9 cellular contexts compared by ENCODE assay signal in genomic region chr17:79789943-79790804, GRCh38. TPM values are rescaled to one million over a fixed set of nuclear protein-coding genes. Genes with fewer than 3 reads are reported as not detected.
DNase-seq lines count a peak whose midpoint lies in the region; ATAC-seq, FAIRE-seq and TF ChIP-seq lines count a peak whose summit lies in the region.
"Had no signal": no experiment of that assay in that cellular context is flagged by ENCODE, and none has a peak within 500 bp of the region (broad histone marks: within the 10 kb centered on the region; RNA-seq: fewer than 3 reads in every experiment).

No MANE protein-coding gene starts in this region.

- 3% methylated on average over 66 of the region's 74 CpGs for WGBS in prostate gland

- intact Hi-C loops in head of caudate nucleus (cut with DNase I) = loop anchor here (5.0 kb wide), 1 partner anchor 202 kb away; no protein-coding TSS in a partner anchor
- intact Hi-C loops in prostate gland (cut with DNase I) = no loop called here

- H3K4me3 Mint-ChIP-seq in T-helper 17 cell = peak overlapping the region; percentile 64

- H3K27me3 Mint-ChIP-seq in T-helper 17 cell = peaks cover 42% of the 10 kb centered on the region

- no peaks in the 10 kb centered on the region for H3K36me3 Mint-ChIP-seq in T-helper 17 cell (ENCODE audit: low read depth)

- peak; percentile 87 for DNase-seq in AG08396 (ENCODE audit: low spot score)
- DNase-seq in GM12892 (ENCODE audit: insufficient read length) = peak; percentile 91
- no peak for DNase-seq in T-helper 17 cell
- peak in 29 of 42 donors; percentile 35 to 85 (median 61) for DNase-seq in head of caudate nucleus
- DNase-seq in prostate gland (ENCODE audit: low spot score) = no peak
- no peak for DNase-seq in DMS79 treated with DMSO at 0.1 percent for 48 hours (lab: John Stamatoyannopoulos, UW)
- DNase-seq in NCI-H187 treated with DMSO at 0.1 percent for 48 hours (lab: John Stamatoyannopoulos, UW) = no peak

- no peak overlapping the region for H3K27ac ChIP-seq in prostate gland

- peaks cover 29% of the 10 kb centered on the region for H3K27me3 ChIP-seq in prostate gland (replicated peaks; ENCODE audit: insufficient read depth)

- H3K4me3 ChIP-seq in prostate gland = no peak overlapping the region

- no peaks in the 10 kb centered on the region for H3K36me3 ChIP-seq in prostate gland

- no peak for TF ChIP-seq POLR2A in GM12892 (IDR thresholded peaks at IDR 0.05; ENCODE audit: low read depth, low read length)
- TF ChIP-seq POLR2A in prostate gland (IDR thresholded peaks at IDR 0.05) = no peak

- TF ChIP-seq CTCF in prostate gland (IDR thresholded peaks at IDR 0.05) = peak; percentile 51 to 77 (median 68)

- H3K4me1 Mint-ChIP-seq in T-helper 17 cell = peaks cover 3% of the 10 kb centered on the region

- no peak overlapping the region for H3K27ac Mint-ChIP-seq in T-helper 17 cell

- ATAC-seq in T-helper 17 cell (peak; percentile 27), HG03039 (IDR thresholded peaks at IDR 0.05; ENCODE audit: unreplicated experiment) (no peak)

- H3K9me3 ChIP-seq in T-helper 17 cell (ENCODE audit: control insufficient read depth, low read length, poor library complexity, severe bottlenecking) (no peaks in the 10 kb centered on the region), prostate gland (no peaks in the 10 kb centered on the region)

- no peaks in the 10 kb centered on the region for H3K4me1 ChIP-seq in prostate gland (replicated peaks)

- FAIRE-seq in GM12892 (lab: Jason Lieb, UNC) = no peak

RNA-seq across cellular contexts. Expression of gene CBX8, which starts 6.7 kb away (rescaled TPM):
- polyA plus RNA-seq in GM12892 (2012; ENCODE audit: missing spikeins) = 1.6 TPM
- total RNA-seq in T-helper 17 cell = 1 to 10 TPM; 2.5 to 3.6 TPM
- total RNA-seq in prostate gland = 1 to 10 TPM; 4.7 to 4.8 TPM

RNA-seq across cellular contexts. Expression of gene CBX2, which starts 12.2 kb away (rescaled TPM):
- polyA plus RNA-seq in GM12892 (2012; ENCODE audit: missing spikeins) = 1.4 TPM
- total RNA-seq in T-helper 17 cell = under 1 TPM in 1 of 2 donors, not detected in 1; 0.18 TPM
- total RNA-seq in prostate gland = 10 to 100 TPM in 1 of 2 donors, 1 to 10 TPM in 1; 2.0 to 17.0 TPM

RNA-seq across cellular contexts. Expression of gene CBX4, which starts 49.1 kb away (rescaled TPM):
- polyA plus RNA-seq in GM12892 (2012; ENCODE audit: missing spikeins) = 4.1 TPM
- 100 to 1,000 TPM; 103 to 110 TPM for total RNA-seq in T-helper 17 cell
- 10 to 100 TPM; 28.0 to 28.5 TPM for total RNA-seq in prostate gland

RNA-seq across cellular contexts. Expression of gene ENPP7, which starts 59.4 kb away (rescaled TPM):
- polyA plus RNA-seq in GM12892 (2012; ENCODE audit: missing spikeins) = 0.13 TPM
- total RNA-seq in T-helper 17 cell = not detected
- total RNA-seq in prostate gland = not detected
- total RNA-seq: temporal lobe had no signal

Comparison
In these comparisons a context has a peak if more than half of its experiments do, and no peak if none do; other contexts are left out.
1. DNase-seq: peak in AG08396 (single experiment), GM12892 (single experiment) and head of caudate nucleus (29 of 42); none in T-helper 17 cell (0 of 3), prostate gland (single experiment), DMS79 treated with DMSO at 0.1 percent for 48 hours (single experiment) and NCI-H187 treated with DMSO at 0.1 percent for 48 hours (single experiment).